Comparison of ENCODE assay signal across 7 cellular contexts in the genomic region with DNA sequence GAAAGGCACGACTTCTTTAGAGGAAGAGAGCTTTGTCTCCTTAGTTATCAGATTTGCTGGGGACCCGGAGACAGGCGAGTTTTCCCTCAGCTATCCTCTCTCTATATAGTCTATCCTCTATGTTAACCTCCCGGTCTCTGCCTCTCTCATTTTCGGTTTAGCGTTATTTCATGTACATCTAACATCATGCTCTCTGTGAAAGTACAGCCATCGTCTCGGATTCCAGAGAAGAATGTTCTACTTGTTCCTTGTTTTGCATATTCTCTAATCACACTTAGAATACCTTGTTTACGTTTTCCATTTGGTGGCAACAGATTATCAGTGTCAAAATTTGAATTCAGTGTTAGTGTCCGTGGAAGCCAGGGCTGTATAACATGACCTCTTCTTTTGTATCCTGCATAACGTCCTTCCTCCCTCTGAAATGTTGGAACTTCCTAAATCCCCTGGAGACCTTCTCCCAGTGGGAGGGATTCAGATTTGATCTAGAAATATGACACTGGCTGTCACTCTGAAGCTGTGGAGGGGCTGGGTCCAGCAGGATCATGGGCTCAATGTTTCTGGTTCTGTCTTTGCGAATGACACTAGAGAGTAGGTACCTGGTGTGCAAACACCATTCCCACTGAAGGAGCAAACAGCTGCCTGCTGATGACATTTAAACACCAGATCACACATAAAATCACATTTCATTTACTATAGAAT. TPM values are rescaled to one million over a fixed set of nuclear protein-coding genes. Genes with fewer than 3 reads are reported as not detected.
DNase-seq lines count a peak whose midpoint lies in the region; ATAC-seq and TF ChIP-seq lines count a peak whose summit lies in the region.

No MANE protein-coding gene starts in this region.

- no peaks in the 10 kb centered on the region for H3K4me1 ChIP-seq in Panc1 (ENCODE audit: control insufficient read depth, insufficient read depth, low read length)

- H3K27ac ChIP-seq in Panc1 (ENCODE audit: low read length) = no peak overlapping the region

- H3K4me3 Mint-ChIP-seq in natural killer cell = peak overlapping the region; percentile 76

- H3K4me3 ChIP-seq in GM12875 (ENCODE audit: low read depth, low read length) = peak overlapping the region; percentile 49
- H3K4me3 ChIP-seq in Panc1 (ENCODE audit: low read depth in 2 of 2, low read length in 2 of 2) = peak overlapping the region; percentile 50 to 87

- H3K27me3 Mint-ChIP-seq in natural killer cell (ENCODE audit: low read depth in 2 of 2) = peaks cover 22 to 42% of the 10 kb centered on the region in 2 donors

- H3K36me3 Mint-ChIP-seq in natural killer cell = no peaks in the 10 kb centered on the region

- no peak for DNase-seq in Panc1 (ENCODE audit: low read depth, low spot score)
- DNase-seq in epidermal melanocyte (ENCODE audit: insufficient read length, low spot score) = peak; percentile 18
- DNase-seq in natural killer cell = no peak
- DNase-seq in GF-D8 (lab: John Stamatoyannopoulos, UW) = no peak

- H3K9me3 ChIP-seq in Panc1 (ENCODE audit: control insufficient read depth, insufficient read depth, low read depth, low read length) = no peaks in the 10 kb centered on the region

- no peaks in the 10 kb centered on the region for H3K36me3 ChIP-seq in Panc1 (ENCODE audit: control insufficient read depth, insufficient read depth, low read length)

- in situ Hi-C loops in Panc1 (cut with HindIII; ENCODE audit: low pct_unique_long_range_greater_than_20kb, low sequenced_read_pairs) = no loop called here

- intact Hi-C loops in Panc1 (cut with micrococcal nuclease; ENCODE audit: unreplicated experiment) = no loop called here
- intact Hi-C loops in natural killer cell (cut with micrococcal nuclease) = no loop called here

- H3K4me1 Mint-ChIP-seq in natural killer cell = peaks cover 16% of the 10 kb centered on the region in 2 donors

- BruUV-seq in Panc1 (replicated peaks; lab: Mats Ljungman, UMichigan) = no TSS peak

- H3K27ac Mint-ChIP-seq in natural killer cell = no peak overlapping the region

- ATAC-seq in GM21786 (IDR thresholded peaks at IDR 0.05; ENCODE audit: unreplicated experiment) (peak; percentile 36), Panc1 (peak; percentile 77), natural killer cell (peak in 1 of 3 donors; percentile 57), GM18520 (IDR thresholded peaks at IDR 0.05; ENCODE audit: unreplicated experiment) (no peak)

- CTCF ChIA-PET in Panc1 (lab: Charles Lee) = no interaction called here

- H3K27me3 ChIP-seq in Panc1 (ENCODE audit: control insufficient read depth, insufficient read depth, low read length) = peaks cover 4% of the 10 kb centered on the region; the same call in 1 of the 2 replicates

- H3K9me3 Mint-ChIP-seq in natural killer cell = no peaks in the 10 kb centered on the region

- POLR2A ChIA-PET in Panc1 (lab: Charles Lee) = interaction anchor here (0.6 kb wide), 1 partner anchor 16 kb away, joined by 4 read pairs; no protein-coding TSS in a partner anchor

- TF ChIP-seq CTCF in GM12875 (IDR thresholded peaks at IDR 0.05; ENCODE audit: borderline replicate concordance, insufficient read depth, low read depth, low read length) (no peak), Panc1 (IDR thresholded peaks at IDR 0.05) (no peak), natural killer cell (IDR thresholded peaks at IDR 0.05) (no peak)

RNA-seq across cellular contexts. Expression of a gene that starts 0.7 kb away (rescaled TPM):
- total RNA-seq in Panc1 (2021; ENCODE audit: unreplicated experiment) (0.23 TPM), natural killer cell (1 to 10 TPM; 1.1 to 6.6 (median 3.5) TPM)
- polyA plus RNA-seq in Panc1 (2012; ENCODE audit: insufficient read length) = 0.73 TPM

RNA-seq across cellular contexts. Expression of a gene that starts 40.7 kb away (rescaled TPM):
- total RNA-seq in Panc1 (2021; ENCODE audit: unreplicated experiment) (0.10 TPM), natural killer cell (1 to 10 TPM in 2 of 3 donors, under 1 TPM in 1; 0.23 to 2.0 (median 1.5) TPM)
- 0.12 TPM for polyA plus RNA-seq in Panc1 (2012; ENCODE audit: insufficient read length)

RNA-seq across cellular contexts. Expression of a gene that starts 51.2 kb away (rescaled TPM):
- not detected for total RNA-seq in Panc1 (2021; ENCODE audit: unreplicated experiment)
- not detected for polyA plus RNA-seq in Panc1 (2012; ENCODE audit: insufficient read length)
- total RNA-seq in natural killer cell = 100 to 1,000 TPM in 1 of 3 donors, 10 to 100 TPM in 2; 16.8 to 171 (median 56.9) TPM

RNA-seq across cellular contexts. Expression of a gene that starts 57.4 kb away (rescaled TPM):
- total RNA-seq in Panc1 (2021; ENCODE audit: unreplicated experiment) (not detected), natural killer cell (10 to 100 TPM in 2 of 3 donors, 1 to 10 TPM in 1; 5.8 to 55.9 (median 21.3) TPM)
- not detected for polyA plus RNA-seq in Panc1 (2012; ENCODE audit: insufficient read length)

RNA-seq across cellular contexts. Expression of a gene that starts 59.8 kb away (rescaled TPM):
- total RNA-seq in Panc1 (2021; ENCODE audit: unreplicated experiment) (0.80 TPM), natural killer cell (10 to 100 TPM in 1 of 3 donors, 1 to 10 TPM in 2; 1.0 to 33.1 (median 7.2) TPM)
- polyA plus RNA-seq in Panc1 (2012; ENCODE audit: insufficient read length) = 0.97 TPM

Comparison
In these comparisons a context has a peak if more than half of its experiments do, and no peak if none do; other contexts are left out.
1. RNA of a gene that starts 51.2 kb away (total RNA-seq): 16.8 to 171 TPM in natural killer cell; not detected in Panc1 (single experiment); every median in the first group is over 10 times any median in the second.